ENCODE assay signal across 9 cellular contexts in the genomic region with DNA sequence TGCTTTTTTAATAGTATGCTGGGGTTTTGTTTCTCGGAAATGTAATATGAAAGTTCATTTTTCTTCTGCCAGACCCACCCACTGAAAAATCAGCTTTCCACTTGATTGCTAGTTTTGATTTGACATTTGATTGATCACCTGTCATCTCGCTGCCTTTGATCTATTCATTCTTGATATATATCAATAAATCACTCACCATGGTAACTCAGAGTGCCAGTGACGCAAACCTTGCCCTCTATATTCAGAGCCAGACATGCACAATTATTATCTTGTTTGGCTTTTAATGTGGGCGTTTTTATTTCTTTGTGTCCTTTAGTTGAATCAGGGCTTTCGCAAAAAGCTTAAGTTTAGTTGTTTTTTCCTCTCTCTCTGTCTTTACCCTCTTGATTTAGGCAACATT. TPM values are rescaled to one million over a fixed set of nuclear protein-coding genes. Genes with fewer than 3 reads are reported as not detected.
DNase-seq lines count a peak whose midpoint lies in the region; ATAC-seq lines count a peak whose summit lies in the region.
"Had no signal": no experiment of that assay in that cellular context is flagged by ENCODE, and none has a peak within 500 bp of the region (broad histone marks: within the 10 kb centered on the region; RNA-seq: fewer than 3 reads in every experiment).

No MANE protein-coding gene starts in this region.

- no peaks in the 10 kb centered on the region for H3K9me3 Mint-ChIP-seq in activated T-cell treated with anti-CD3 and anti-CD28 coated beads, Interleukin-2, amount 50 U/mL, for 4 hours
- peaks cover 0 to 2% of the 10 kb centered on the region in 2 donors for H3K9me3 Mint-ChIP-seq in stimulated activated naive B cell treated with anti-CD40 and anti-IgM and Interleukin-4, amounts not matched to agents 10 μg/mL and 1 μg/mL and 100 μg/mL, for 72 hours

- ATAC-seq in activated T-cell treated with anti-CD3 and anti-CD28 coated beads, Interleukin-2, amount 50 U/mL, for 4 hours, result peak; percentile 11 to 34
- no peak for ATAC-seq in stimulated activated naive B cell treated with anti-CD40 and anti-IgM and Interleukin-4, amounts not matched to agents 10 μg/mL and 1 μg/mL and 100 μg/mL, for 72 hours (replicated peaks)
- ATAC-seq in HG02571 (IDR thresholded peaks at IDR 0.05; ENCODE audit: unreplicated experiment), result no peak

- peaks cover 32% of the 10 kb centered on the region for H3K27me3 Mint-ChIP-seq in activated T-cell treated with anti-CD3 and anti-CD28 coated beads, Interleukin-2, amount 50 U/mL, for 4 hours (ENCODE audit: low read depth)
- H3K27me3 Mint-ChIP-seq in stimulated activated naive B cell treated with anti-CD40 and anti-IgM and Interleukin-4, amounts not matched to agents 10 μg/mL and 1 μg/mL and 100 μg/mL, for 72 hours, result peaks cover 58 to 81% of the 10 kb centered on the region in 2 donors

- peaks cover 42% of the 10 kb centered on the region for H3K4me1 Mint-ChIP-seq in activated T-cell treated with anti-CD3 and anti-CD28 coated beads, Interleukin-2, amount 50 U/mL, for 4 hours (ENCODE audit: low read depth)
- H3K4me1 Mint-ChIP-seq in stimulated activated naive B cell treated with anti-CD40 and anti-IgM and Interleukin-4, amounts not matched to agents 10 μg/mL and 1 μg/mL and 100 μg/mL, for 72 hours, result peaks cover 9 to 25% of the 10 kb centered on the region in 2 donors

- no peak overlapping the region for H3K27ac Mint-ChIP-seq in stimulated activated naive B cell treated with anti-CD40 and anti-IgM and Interleukin-4, amounts not matched to agents 10 μg/mL and 1 μg/mL and 100 μg/mL, for 72 hours

- H3K4me3 Mint-ChIP-seq in activated T-cell treated with anti-CD3 and anti-CD28 coated beads, Interleukin-2, amount 50 U/mL, for 4 hours, result peak overlapping the region; percentile 90
- H3K4me3 Mint-ChIP-seq in stimulated activated naive B cell treated with anti-CD40 and anti-IgM and Interleukin-4, amounts not matched to agents 10 μg/mL and 1 μg/mL and 100 μg/mL, for 72 hours, result peak overlapping the region; percentile 17 to 28

- H3K36me3 Mint-ChIP-seq in activated T-cell treated with anti-CD3 and anti-CD28 coated beads, Interleukin-2, amount 50 U/mL, for 4 hours (ENCODE audit: insufficient read depth), result peaks cover 5% of the 10 kb centered on the region
- H3K36me3 Mint-ChIP-seq in stimulated activated naive B cell treated with anti-CD40 and anti-IgM and Interleukin-4, amounts not matched to agents 10 μg/mL and 1 μg/mL and 100 μg/mL, for 72 hours, result peaks cover 0 to 3% of the 10 kb centered on the region in 2 donors

- DNase-seq in DMS153 treated with DMSO at 0.1 percent for 48 hours (lab: John Stamatoyannopoulos, UW; ENCODE audit: unreplicated experiment), result peak; percentile 15
- DNase-seq in DMS153 (lab: John Stamatoyannopoulos, UW), result no peak
- peak; percentile 22 for DNase-seq in activated T-cell treated with anti-CD3 and anti-CD28 coated beads, Interleukin-2, amount 50 U/mL, for 4 hours
- DNase-seq in kidney glomerular epithelial cell (lab: John Stamatoyannopoulos, UW), result peak; percentile 17
- DNase-seq in stimulated activated naive B cell treated with anti-CD40 and anti-IgM and Interleukin-4, amounts not matched to agents 10 μg/mL and 1 μg/mL and 100 μg/mL, for 72 hours, result no peak
- no peak for DNase-seq in NOMO-1 treated with dmso at 0.1 percent for 144 hours (lab: John Stamatoyannopoulos, UW; ENCODE audit: unreplicated experiment)
- no peak for DNase-seq in NAMALWA (ENCODE audit: low spot score)
- DNase-seq: NCI-H187 had no signal

RNA-seq across cellular contexts. Expression of a gene that starts 2.0 kb away (rescaled TPM):
- 10 to 100 TPM in 1 of 3 donors, 1 to 10 TPM in 2; 8.1 to 19.3 (median 8.4) TPM for total RNA-seq in activated T-cell treated with anti-CD3 and anti-CD28 coated beads, Interleukin-2, amount 50 U/mL, for 4 hours

Comparison
In these comparisons a context has a peak if more than half of its experiments do, and no peak if none do; other contexts are left out.
1. DNase-seq: peak in DMS153 treated with DMSO at 0.1 percent for 48 hours (single experiment), activated T-cell treated with anti-CD3 and anti-CD28 coated beads, Interleukin-2, amount 50 U/mL, for 4 hours (single experiment) and kidney glomerular epithelial cell (single experiment); none in DMS153 (single experiment), stimulated activated naive B cell treated with anti-CD40 and anti-IgM and Interleukin-4, amounts not matched to agents 10 μg/mL and 1 μg/mL and 100 μg/mL, for 72 hours (single experiment), NOMO-1 treated with dmso at 0.1 percent for 144 hours (single experiment) and NAMALWA (single experiment).
2. ATAC-seq: peak in activated T-cell treated with anti-CD3 and anti-CD28 coated beads, Interleukin-2, amount 50 U/mL, for 4 hours (2 of 2); none in stimulated activated naive B cell treated with anti-CD40 and anti-IgM and Interleukin-4, amounts not matched to agents 10 μg/mL and 1 μg/mL and 100 μg/mL, for 72 hours (0 of 2) and HG02571 (single experiment).